16 cellular contexts compared by ENCODE assay signal in the genomic region with DNA sequence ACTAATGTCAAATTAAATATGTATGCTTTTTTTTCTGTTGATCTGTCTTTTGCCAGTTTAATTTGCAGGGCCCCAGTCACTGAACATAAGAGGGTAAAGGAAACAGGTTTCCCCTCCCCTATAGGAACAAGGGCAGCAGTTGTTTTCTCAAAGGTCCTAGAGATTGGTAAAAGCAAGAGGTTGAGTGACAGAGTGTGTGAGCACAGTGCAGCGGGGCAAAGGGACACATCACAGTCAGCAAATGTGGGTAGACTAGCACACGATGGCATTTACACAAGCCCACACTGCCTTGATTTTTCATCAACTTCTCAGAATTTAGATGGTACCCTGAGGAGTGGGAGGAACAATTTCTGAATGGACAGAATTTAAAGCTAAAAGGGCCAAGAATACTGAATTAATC.
DNase-seq lines count a peak whose midpoint lies in the region; ATAC-seq, FAIRE-seq and TF ChIP-seq lines count a peak whose summit lies in the region.
"Had no signal": no experiment of that assay in that cellular context is flagged by ENCODE, and none has a peak within 500 bp of the region (broad histone marks: within the 10 kb centered on the region; RNA-seq: fewer than 3 reads in every experiment).

No MANE protein-coding gene starts in this region.

- no peaks in the 10 kb centered on the region; the same call in 1 of the 3 replicates for H3K9me3 ChIP-seq in GM12878 (replicated peaks; ENCODE audit: control insufficient read depth, insufficient read depth, low read length)
- H3K9me3 ChIP-seq in hepatocyte (ENCODE audit: low read depth): no peaks in the 10 kb centered on the region
- H3K9me3 ChIP-seq: BE2C, HAP-1 had no signal

- POLR2A ChIA-PET in GM12878 (lab: Charles Lee): interaction anchor here (0.8 to 2.5 kb wide), 10 partner anchors 15 to 146 kb away, joined by 3 to 13 read pairs (median 4); no protein-coding TSS in a partner anchor

- peak; percentile 16 for ATAC-seq in GM21723 (IDR thresholded peaks at IDR 0.05; ENCODE audit: unreplicated experiment)
- ATAC-seq in GM12878: peak; percentile 60
- ATAC-seq: Panc1 had no signal

- SMC1A ChIA-PET in GM12878 (lab: Charles Lee; ENCODE audit: uncharacterized antibody, unreplicated experiment): interaction anchor here (0.7 to 4.6 kb wide), 39 partner anchors 8 to 299 kb away, joined by 3 to 28 read pairs (median 4); partner anchors contain the start of gene MYLIP

- DNase-seq in DMS53 (lab: John Stamatoyannopoulos, UW): peak; percentile 35
- DNase-seq in DMS53 treated with DMSO at 0.1 percent for 48 hours (lab: John Stamatoyannopoulos, UW; ENCODE audit: unreplicated experiment): no peak
- peak; percentile 19 for DNase-seq in GM12865 (ENCODE audit: low read depth)
- peak; percentile 16 for DNase-seq in GM12878 (ENCODE audit: low read depth, low spot score)
- DNase-seq in NCI-H748 (lab: John Stamatoyannopoulos, UW; ENCODE audit: unreplicated experiment): no peak
- no peak for DNase-seq in hepatocyte (ENCODE audit: low spot score)
- DNase-seq in activated CD4-positive, CD25-positive, alpha-beta regulatory T cell (lab: John Stamatoyannopoulos, UW): no peak
- DNase-seq: BE2C; CD4-positive, alpha-beta T cell; NCI-H187; Right ventricle myocardium superior had no signal

- TF ChIP-seq POLR2A in GM12878 (IDR thresholded peaks at IDR 0.05; ENCODE audit: low read depth, low read length): no peak

- H4K20me1 ChIP-seq in GM12878 (ENCODE audit: control insufficient read depth, insufficient read depth) (no peaks in the 10 kb centered on the region), hepatocyte (ENCODE audit: insufficient read depth, poor library complexity, severe bottlenecking) (no peaks in the 10 kb centered on the region)

- no peaks in the 10 kb centered on the region for H3K9me2 ChIP-seq in hepatocyte (replicated peaks; ENCODE audit: insufficient read depth)

- peaks cover 17% of the 10 kb centered on the region for H3K4me1 ChIP-seq in GM12878 (ENCODE audit: control insufficient read depth, insufficient read depth, low read length)
- peaks cover 8% of the 10 kb centered on the region for H3K4me1 ChIP-seq in hepatocyte (ENCODE audit: insufficient read depth)

- WGBS in GM12878 (ENCODE audit: insufficient coverage, insufficient replicate concordance, low lambda C conversion rate, missing lambda C conversion rate): 0% methylated on average over 2 of the region's 2 CpGs
- 85% methylated on average over 2 of the region's 2 CpGs for WGBS in hepatocyte (ENCODE audit: low lambda C conversion rate, missing lambda C conversion rate)

- FAIRE-seq in GM12878 (lab: Jason Lieb, UNC): no peak

- no peak for TF ChIP-seq RAD21 in GM12878 (IDR thresholded peaks at IDR 0.05; ENCODE audit: insufficient read depth, low read depth, low read length)

- peak overlapping the region; percentile 37 for H3K27ac ChIP-seq in GM12878 (ENCODE audit: control insufficient read depth, insufficient read depth)
- H3K27ac ChIP-seq in hepatocyte: no peak overlapping the region
- H3K27ac ChIP-seq: 22Rv1, SK-N-MC had no signal

- BruUV-seq in GM12878 (replicated peaks; lab: Mats Ljungman, UMichigan): no TSS peak

- H3K79me2 ChIP-seq in GM12878 (ENCODE audit: control insufficient read depth, insufficient read depth, low read length) (no peaks in the 10 kb centered on the region), hepatocyte (no peaks in the 10 kb centered on the region)

- intact Hi-C loops in GM12878 (cut with micrococcal nuclease; ENCODE audit: unreplicated experiment): no loop called here

- H3K27me3 ChIP-seq in GM12878 (replicated peaks in 1 of 2; ENCODE audit: control insufficient read depth in 2 of 2, insufficient read depth in 2 of 2, low read length in 1 of 2): no peaks in the 10 kb centered on the region
- no peaks in the 10 kb centered on the region for H3K27me3 ChIP-seq in hepatocyte
- H3K27me3 ChIP-seq: BE2C had no signal

- H3K4me3 ChIP-seq in GM12865 (ENCODE audit: low read depth, low read length) (no peak overlapping the region), GM12878 (no peak overlapping the region), hepatocyte (no peak overlapping the region)
- H3K4me3 ChIP-seq: HAP-1, SK-N-MC had no signal

- RAD21 ChIA-PET in GM12878 (lab: Charles Lee; ENCODE audit: unreplicated experiment): interaction anchor here (1.0 to 4.2 kb wide), 19 partner anchors 10 to 299 kb away, joined by 3 to 18 read pairs (median 4); partner anchors contain the start of gene MYLIP

- in situ Hi-C loops in GM12878 (cut with MboI): no loop called here

- TF ChIP-seq EP300 in GM12878 (IDR thresholded peaks at IDR 0.05; ENCODE audit: borderline replicate concordance in 1 of 2, control insufficient read depth in 1 of 2, low read depth in 2 of 2, low read length in 2 of 2): no peak

- CTCF ChIA-PET in GM12878 (lab: Yijun Ruan, JAX): interaction anchor here (0.8 to 1.9 kb wide), 13 partner anchors 9 to 299 kb away, joined by 3 to 6 read pairs (median 4); partner anchors contain the start of gene MYLIP

- peak overlapping the region; percentile 79 for H2AFZ ChIP-seq in GM12878 (ENCODE audit: control insufficient read depth, low read depth, low read length)
- no peak overlapping the region for H2AFZ ChIP-seq in hepatocyte

- H3K36me3 ChIP-seq in GM12878 (ENCODE audit: control insufficient read depth in 2 of 2, insufficient read depth in 2 of 2, low read length in 1 of 2) (no peaks in the 10 kb centered on the region), hepatocyte (replicated peaks; ENCODE audit: insufficient read depth, low read depth) (no peaks in the 10 kb centered on the region)
- H3K36me3 ChIP-seq: BE2C, HAP-1 had no signal

- H3K9ac ChIP-seq in GM12878 (ENCODE audit: control insufficient read depth, insufficient read depth, low read length): no peak overlapping the region

- TF ChIP-seq CTCF in GM12865 (IDR thresholded peaks at IDR 0.05; ENCODE audit: insufficient read depth, low read depth, low read length, missing control alignments) (no peak), GM12878 (IDR thresholded peaks at IDR 0.05 in 2 of 3, conservative IDR thresholded peaks at IDR 0.05 in 1 of 3; ENCODE audit: control insufficient read depth in 2 of 3, extremely low read depth in 1 of 3, insufficient read depth in 1 of 3, low read depth in 3 of 3, low read length in 3 of 3) (no peak), hepatocyte (IDR thresholded peaks at IDR 0.05; ENCODE audit: poor library complexity) (no peak)

- H3K4me2 ChIP-seq in GM12878 (ENCODE audit: control insufficient read depth, insufficient read depth): 0 out of 2 replicates have a peak overlapping the region, but pooled peaks have one; percentile 23
- H3K4me2 ChIP-seq in hepatocyte: no peak overlapping the region

TF ChIP-seq in GM12878, 131 proteins besides CTCF, POLR2A, EP300 and RAD21 (continues in another document):
- TF ChIP-seq, protein P1, sequence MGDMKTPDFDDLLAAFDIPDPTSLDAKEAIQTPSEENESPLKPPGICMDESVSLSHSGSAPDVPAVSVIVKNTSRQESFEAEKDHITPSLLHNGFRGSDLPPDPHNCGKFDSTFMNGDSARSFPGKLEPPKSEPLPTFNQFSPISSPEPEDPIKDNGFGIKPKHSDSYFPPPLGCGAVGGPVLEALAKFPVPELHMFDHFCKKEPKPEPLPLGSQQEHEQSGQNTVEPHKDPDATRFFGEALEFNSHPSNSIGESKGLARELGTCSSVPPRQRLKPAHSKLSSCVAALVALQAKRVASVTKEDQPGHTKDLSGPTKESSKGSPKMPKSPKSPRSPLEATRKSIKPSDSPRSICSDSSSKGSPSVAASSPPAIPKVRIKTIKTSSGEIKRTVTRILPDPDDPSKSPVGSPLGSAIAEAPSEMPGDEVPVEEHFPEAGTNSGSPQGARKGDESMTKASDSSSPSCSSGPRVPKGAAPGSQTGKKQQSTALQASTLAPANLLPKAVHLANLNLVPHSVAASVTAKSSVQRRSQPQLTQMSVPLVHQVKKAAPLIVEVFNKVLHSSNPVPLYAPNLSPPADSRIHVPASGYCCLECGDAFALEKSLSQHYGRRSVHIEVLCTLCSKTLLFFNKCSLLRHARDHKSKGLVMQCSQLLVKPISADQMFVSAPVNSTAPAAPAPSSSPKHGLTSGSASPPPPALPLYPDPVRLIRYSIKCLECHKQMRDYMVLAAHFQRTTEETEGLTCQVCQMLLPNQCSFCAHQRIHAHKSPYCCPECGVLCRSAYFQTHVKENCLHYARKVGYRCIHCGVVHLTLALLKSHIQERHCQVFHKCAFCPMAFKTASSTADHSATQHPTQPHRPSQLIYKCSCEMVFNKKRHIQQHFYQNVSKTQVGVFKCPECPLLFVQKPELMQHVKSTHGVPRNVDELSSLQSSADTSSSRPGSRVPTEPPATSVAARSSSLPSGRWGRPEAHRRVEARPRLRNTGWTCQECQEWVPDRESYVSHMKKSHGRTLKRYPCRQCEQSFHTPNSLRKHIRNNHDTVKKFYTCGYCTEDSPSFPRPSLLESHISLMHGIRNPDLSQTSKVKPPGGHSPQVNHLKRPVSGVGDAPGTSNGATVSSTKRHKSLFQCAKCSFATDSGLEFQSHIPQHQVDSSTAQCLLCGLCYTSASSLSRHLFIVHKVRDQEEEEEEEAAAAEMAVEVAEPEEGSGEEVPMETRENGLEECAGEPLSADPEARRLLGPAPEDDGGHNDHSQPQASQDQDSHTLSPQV (IDR thresholded peaks at IDR 0.05): 0 out of 2 replicates have a peak, but pooled peaks have one; percentile 43
- no peak for TF ChIP-seq MEF2A (IDR thresholded peaks at IDR 0.05; ENCODE audit: insufficient read depth, low read depth, low read length)
- TF ChIP-seq PAX5 (IDR thresholded peaks at IDR 0.05; ENCODE audit: borderline replicate concordance, low read depth, low read length): no peak

Comparison
In these comparisons a context has a peak if more than half of its experiments do, and no peak if none do; other contexts are left out.
1. DNase-seq: peak in DMS53 (single experiment), GM12865 (single experiment) and GM12878 (single experiment); none in DMS53 treated with DMSO at 0.1 percent for 48 hours (single experiment), NCI-H748 (single experiment), hepatocyte (single experiment) and activated CD4-positive, CD25-positive, alpha-beta regulatory T cell (0 of 4).